19 cellular contexts compared by ENCODE assay signal in genomic region chr10:34229917-34230316, GRCh38.
DNase-seq lines count a peak whose midpoint lies in the region; ATAC-seq, FAIRE-seq and TF ChIP-seq lines count a peak whose summit lies in the region.
"Had no signal": no experiment of that assay in that cellular context is flagged by ENCODE, and none has a peak within 500 bp of the region (broad histone marks: within the 10 kb centered on the region; RNA-seq: fewer than 3 reads in every experiment).

No MANE protein-coding gene starts in this region.

- H3K4me1 ChIP-seq in pancreas: no peaks in the 10 kb centered on the region

- TF ChIP-seq CTCF in pancreas (IDR thresholded peaks at IDR 0.05): no peak
- TF ChIP-seq CTCF in dorsolateral prefrontal cortex (IDR thresholded peaks at IDR 0.05 in 54 of 56, conservative IDR thresholded peaks at IDR 0.05 in 2 of 56; ENCODE audit: low read depth in 1 of 56, partially characterized antibody in 56 of 56): no peak

- H3K4me3 ChIP-seq in pancreas (no peak overlapping the region), dorsolateral prefrontal cortex (no peak overlapping the region)
- H3K4me3 ChIP-seq: GM23338 had no signal

- intact Hi-C loops in pancreas (cut with DNase I): no loop called here
- intact Hi-C loops in dorsolateral prefrontal cortex (cut with DNase I): no loop called here

- no peak for FAIRE-seq in pancreas (lab: Jason Lieb, UNC)
- FAIRE-seq: D721Med, G401.6, GM12892 had no signal

- no peaks in the 10 kb centered on the region for H3K27me3 ChIP-seq in pancreas
- peaks cover 0 to 8% (median 0%) of the 10 kb centered on the region in 45 donors for H3K27me3 ChIP-seq in dorsolateral prefrontal cortex

- DNase-seq in NCI-H526 (lab: John Stamatoyannopoulos, UW): peak; percentile 14 to 20
- DNase-seq in NCI-H526 treated with DMSO at 0.1 percent for 48 hours (lab: John Stamatoyannopoulos, UW): no peak
- DNase-seq in NCI-H69 (lab: John Stamatoyannopoulos, UW): peak; percentile 3
- DNase-seq in fibroblast of peridontal ligament (ENCODE audit: extremely low read depth): peak; percentile 48
- no peak for DNase-seq in pancreas
- no peak for DNase-seq in dorsolateral prefrontal cortex
- DNase-seq in HUDEP-2 (lab: John Stamatoyannopoulos, UW; ENCODE audit: unreplicated experiment in 76 of 76): no peak
- DNase-seq in SHP77 (lab: John Stamatoyannopoulos, UW): no peak
- DNase-seq: 8988T; CD4-positive, alpha-beta memory T cell; DMS153; DMS79 treated with DMSO at 0.1 percent for 48 hours; EL; H7 had no signal

- no peaks in the 10 kb centered on the region for H3K36me3 ChIP-seq in pancreas

- H3K27ac ChIP-seq in pancreas (peak overlapping the region in 1 of 4 donors; percentile 5), dorsolateral prefrontal cortex (no peak overlapping the region)
- H3K27ac ChIP-seq: C4-2B had no signal

- H3K9me3 ChIP-seq in pancreas: no peaks in the 10 kb centered on the region

- ATAC-seq in pancreas: peak in 3 of 4 donors; percentile 44 to 71 (median 46)
- ATAC-seq: GM23338 had no signal

- WGBS in pancreas, 2 donors: 64 to 65% methylated on average over 3 of the region's 3 CpGs

Comparison
In these comparisons a context has a peak if more than half of its experiments do, and no peak if none do; other contexts are left out.
1. DNase-seq: peak in NCI-H526 (2 of 2), NCI-H69 (single experiment) and fibroblast of peridontal ligament (single experiment); none in NCI-H526 treated with DMSO at 0.1 percent for 48 hours (single experiment), pancreas (0 of 6), dorsolateral prefrontal cortex (0 of 10), HUDEP-2 (0 of 76) and SHP77 (0 of 2).